In genomic region chr20:33119725-33120720, GRCh38 we compare ENCODE assay signal across 23 cellular contexts. TPM values are rescaled to one million over a fixed set of nuclear protein-coding genes. Genes with fewer than 3 reads are reported as not detected.
A peak's percentile ranks its signal among the peaks of the same experiment; 100 is the strongest.
DNase-seq lines count a peak whose midpoint lies in the region; ATAC-seq and FAIRE-seq lines count a peak whose summit lies in the region.
"Had no signal": no experiment of that assay in that cellular context is flagged by ENCODE, and none has a peak within 500 bp of the region (broad histone marks: within the 10 kb centered on the region; RNA-seq: fewer than 3 reads in every experiment).

No MANE protein-coding gene starts in this region.

- intact Hi-C loops in activated naive CD4-positive, alpha-beta T cell treated with anti-CD3 and anti-CD28 coated beads for 36 hours (cut with micrococcal nuclease): no loop called here

- no peak overlapping the region for H3K27ac Mint-ChIP-seq in activated naive CD4-positive, alpha-beta T cell treated with anti-CD3 and anti-CD28 coated beads for 36 hours
- peak overlapping the region; percentile 67 for H3K27ac Mint-ChIP-seq in activated CD8-positive, alpha-beta T cell treated with anti-CD3 and anti-CD28 coated beads, Interleukin-2, amount 10 ng/mL, durations not matched to agents 7 days and 5 days
- H3K27ac Mint-ChIP-seq: CD8-positive, alpha-beta T cell; natural killer cell treated with Interleukin-12 subunit alpha and Interleukin-12 subunit beta and Interleukin-15 and Interleukin-18, amount 100 ng/mL, for 72 hours had no signal

- no peaks in the 10 kb centered on the region for H3K36me3 Mint-ChIP-seq in activated naive CD4-positive, alpha-beta T cell treated with anti-CD3 and anti-CD28 coated beads for 36 hours (ENCODE audit: low read depth)
- peaks cover 5% of the 10 kb centered on the region for H3K36me3 Mint-ChIP-seq in activated CD8-positive, alpha-beta T cell treated with anti-CD3 and anti-CD28 coated beads, Interleukin-2, amount 10 ng/mL, durations not matched to agents 7 days and 5 days (ENCODE audit: low read depth)
- H3K36me3 Mint-ChIP-seq: CD8-positive, alpha-beta T cell; natural killer cell treated with Interleukin-12 subunit alpha and Interleukin-12 subunit beta and Interleukin-15 and Interleukin-18, amount 100 ng/mL, for 72 hours had no signal

- CTCF ChIA-PET in activated naive CD4-positive, alpha-beta T cell treated with anti-CD3 and anti-CD28 coated beads for 36 hours (lab: Charles Lee): interaction anchor here (0.7 to 0.9 kb wide), 2 partner anchors 183 to 685 kb away, joined by 3 to 4 read pairs; no protein-coding TSS in a partner anchor
- CTCF ChIA-PET in activated CD8-positive, alpha-beta T cell treated with anti-CD3 and anti-CD28 coated beads, Interleukin-2, amount 10 ng/mL, durations not matched to agents 7 days and 5 days (lab: Charles Lee): interaction anchor here (1.1 to 1.2 kb wide), 2 partner anchors 24 to 110 kb away, joined by 3 to 5 read pairs; no protein-coding TSS in a partner anchor

- ATAC-seq in HG02852 (IDR thresholded peaks at IDR 0.05; ENCODE audit: unreplicated experiment): peak; percentile 73
- ATAC-seq in activated CD8-positive, alpha-beta T cell treated with anti-CD3 and anti-CD28 coated beads, Interleukin-2, amount 10 ng/mL, durations not matched to agents 7 days and 5 days: no peak
- ATAC-seq: CD8-positive, alpha-beta T cell; Right ventricle myocardium inferior had no signal

- peaks cover 5% of the 10 kb centered on the region for H3K9me3 Mint-ChIP-seq in activated naive CD4-positive, alpha-beta T cell treated with anti-CD3 and anti-CD28 coated beads for 36 hours
- H3K9me3 Mint-ChIP-seq in activated CD8-positive, alpha-beta T cell treated with anti-CD3 and anti-CD28 coated beads, Interleukin-2, amount 10 ng/mL, durations not matched to agents 7 days and 5 days (ENCODE audit: insufficient read depth): peaks cover 7% of the 10 kb centered on the region
- H3K9me3 Mint-ChIP-seq: CD8-positive, alpha-beta T cell; natural killer cell treated with Interleukin-12 subunit alpha and Interleukin-12 subunit beta and Interleukin-15 and Interleukin-18, amount 100 ng/mL, for 72 hours had no signal

- peaks cover 9% of the 10 kb centered on the region for H3K4me1 Mint-ChIP-seq in activated naive CD4-positive, alpha-beta T cell treated with anti-CD3 and anti-CD28 coated beads for 36 hours (ENCODE audit: low read depth)
- peaks cover 19% of the 10 kb centered on the region for H3K4me1 Mint-ChIP-seq in activated CD8-positive, alpha-beta T cell treated with anti-CD3 and anti-CD28 coated beads, Interleukin-2, amount 10 ng/mL, durations not matched to agents 7 days and 5 days (ENCODE audit: low read depth)

- H3K4me3 Mint-ChIP-seq in activated naive CD4-positive, alpha-beta T cell treated with anti-CD3 and anti-CD28 coated beads for 36 hours: no peak overlapping the region
- H3K4me3 Mint-ChIP-seq in activated CD8-positive, alpha-beta T cell treated with anti-CD3 and anti-CD28 coated beads, Interleukin-2, amount 10 ng/mL, durations not matched to agents 7 days and 5 days: no peak overlapping the region
- H3K4me3 Mint-ChIP-seq: CD8-positive, alpha-beta T cell; natural killer cell treated with Interleukin-12 subunit alpha and Interleukin-12 subunit beta and Interleukin-15 and Interleukin-18, amount 100 ng/mL, for 72 hours had no signal

- no peak for FAIRE-seq in HTR-8/SVneo (lab: Jason Lieb, UNC)
- FAIRE-seq: astrocyte had no signal

- no peaks in the 10 kb centered on the region for H3K27me3 Mint-ChIP-seq in activated naive CD4-positive, alpha-beta T cell treated with anti-CD3 and anti-CD28 coated beads for 36 hours (ENCODE audit: low read depth)
- no peaks in the 10 kb centered on the region for H3K27me3 Mint-ChIP-seq in activated CD8-positive, alpha-beta T cell treated with anti-CD3 and anti-CD28 coated beads, Interleukin-2, amount 10 ng/mL, durations not matched to agents 7 days and 5 days (ENCODE audit: low read depth)

- POLR2A ChIA-PET in activated CD8-positive, alpha-beta T cell treated with anti-CD3 and anti-CD28 coated beads, Interleukin-2, amount 10 ng/mL, durations not matched to agents 7 days and 5 days (lab: Charles Lee): interaction anchor here (0.6 to 0.9 kb wide), 2 partner anchors 269 to 358 kb away, joined by 3 to 4 read pairs; partner anchors contain the start of gene DNMT3B

- peak; percentile 9 for DNase-seq in activated naive CD4-positive, alpha-beta T cell treated with anti-CD3 and anti-CD28 coated beads for 36 hours
- DNase-seq in activated naive CD4-positive, alpha-beta T cell treated with Interleukin-2 at 50 U/mL for 16 hours: no peak
- no peak for DNase-seq in activated CD8-positive, alpha-beta T cell treated with anti-CD3 and anti-CD28 coated beads, Interleukin-2, amount 10 ng/mL, durations not matched to agents 7 days and 5 days
- DNase-seq in ureter (ENCODE audit: low spot score) (peak; percentile 13), NOMO-1 (lab: John Stamatoyannopoulos, UW; ENCODE audit: unreplicated experiment in 2 of 2) (no peak), HTR-8/SVneo (ENCODE audit: insufficient read length, low spot score) (no peak), NCI-H524 (lab: John Stamatoyannopoulos, UW) (no peak)
- DNase-seq: activated CD4-positive, alpha-beta T cell treated with anti-CD3 and anti-CD28 coated beads, Interleukin-2, amount 50 U/mL, for 1 hour; CD8-positive, alpha-beta T cell; colonic mucosa; glutamatergic neuron; MM.1S; NCI-H774; stimulated activated naive CD4-positive, alpha-beta T cell; T1000; uterus had no signal

RNA-seq across cellular contexts. Expression of gene BPIFB4, which starts 40.6 kb away (rescaled TPM):
- total RNA-seq in activated naive CD4-positive, alpha-beta T cell treated with anti-CD3 and anti-CD28 coated beads for 36 hours: not detected
- not detected for total RNA-seq in activated CD8-positive, alpha-beta T cell treated with anti-CD3 and anti-CD28 coated beads, Interleukin-2, amount 10 ng/mL, durations not matched to agents 7 days and 5 days
- total RNA-seq in ureter: not detected
- total RNA-seq: astrocyte; CD8-positive, alpha-beta T cell; colonic mucosa; epithelial cell of proximal tubule; natural killer cell treated with Interleukin-12 subunit alpha and Interleukin-12 subunit beta and Interleukin-15 and Interleukin-18, amount 100 ng/mL, for 72 hours; posterior vena cava; Right ventricle myocardium inferior; smooth muscle cell; uterus had no signal

RNA-seq across cellular contexts. Expression of gene BPIFA2, which starts 47.9 kb away (rescaled TPM):
- total RNA-seq in activated naive CD4-positive, alpha-beta T cell treated with anti-CD3 and anti-CD28 coated beads for 36 hours: not detected
- not detected for total RNA-seq in activated CD8-positive, alpha-beta T cell treated with anti-CD3 and anti-CD28 coated beads, Interleukin-2, amount 10 ng/mL, durations not matched to agents 7 days and 5 days
- not detected for total RNA-seq in ureter
- total RNA-seq: astrocyte; CD8-positive, alpha-beta T cell; colonic mucosa; epithelial cell of proximal tubule; natural killer cell treated with Interleukin-12 subunit alpha and Interleukin-12 subunit beta and Interleukin-15 and Interleukin-18, amount 100 ng/mL, for 72 hours; posterior vena cava; Right ventricle myocardium inferior; smooth muscle cell; uterus had no signal

Comparison
In these comparisons a context has a peak if more than half of its experiments do, and no peak if none do; other contexts are left out.
1. DNase-seq: peak in activated naive CD4-positive, alpha-beta T cell treated with anti-CD3 and anti-CD28 coated beads for 36 hours (single experiment) and ureter (single experiment); none in activated naive CD4-positive, alpha-beta T cell treated with Interleukin-2 at 50 U/mL for 16 hours (single experiment), activated CD8-positive, alpha-beta T cell treated with anti-CD3 and anti-CD28 coated beads, Interleukin-2, amount 10 ng/mL, durations not matched to agents 7 days and 5 days (single experiment), NOMO-1 (0 of 2), HTR-8/SVneo (single experiment) and NCI-H524 (0 of 2).